1 cellular context compared by ENCODE assay signal in genomic region chr11:103862827-103863213, GRCh38.
TF ChIP-seq lines count a peak whose summit lies in the region.

No MANE protein-coding gene starts in this region.

TF ChIP-seq in GM23338, 12 proteins besides CTCF, POLR2A, EP300 and RAD21 (continued from another document):
- TF ChIP-seq ZNF462 (CRISPR knock-in tag; IDR thresholded peaks at IDR 0.05) (no peak), ZNF331 (CRISPR knock-in tag; IDR thresholded peaks at IDR 0.05; ENCODE audit: low read depth) (no peak), CREB1 (CRISPR knock-in tag; IDR thresholded peaks at IDR 0.05; ENCODE audit: low read depth) (no peak), EZH2phosphoT487 (IDR thresholded peaks at IDR 0.05; ENCODE audit: unreplicated experiment) (no peak), REST (IDR thresholded peaks at IDR 0.05; ENCODE audit: unreplicated experiment) (no peak), JUNB (IDR thresholded peaks at IDR 0.05; ENCODE audit: unreplicated experiment) (no peak), POLR2AphosphoS5 (IDR thresholded peaks at IDR 0.05; ENCODE audit: low read depth) (no peak), ETS1 (IDR thresholded peaks at IDR 0.05) (no peak), EZH2 (IDR thresholded peaks at IDR 0.05; ENCODE audit: low read depth, unreplicated experiment) (no peak)
